Comparison of ENCODE assay signal across 8 cellular contexts in the genomic region with DNA sequence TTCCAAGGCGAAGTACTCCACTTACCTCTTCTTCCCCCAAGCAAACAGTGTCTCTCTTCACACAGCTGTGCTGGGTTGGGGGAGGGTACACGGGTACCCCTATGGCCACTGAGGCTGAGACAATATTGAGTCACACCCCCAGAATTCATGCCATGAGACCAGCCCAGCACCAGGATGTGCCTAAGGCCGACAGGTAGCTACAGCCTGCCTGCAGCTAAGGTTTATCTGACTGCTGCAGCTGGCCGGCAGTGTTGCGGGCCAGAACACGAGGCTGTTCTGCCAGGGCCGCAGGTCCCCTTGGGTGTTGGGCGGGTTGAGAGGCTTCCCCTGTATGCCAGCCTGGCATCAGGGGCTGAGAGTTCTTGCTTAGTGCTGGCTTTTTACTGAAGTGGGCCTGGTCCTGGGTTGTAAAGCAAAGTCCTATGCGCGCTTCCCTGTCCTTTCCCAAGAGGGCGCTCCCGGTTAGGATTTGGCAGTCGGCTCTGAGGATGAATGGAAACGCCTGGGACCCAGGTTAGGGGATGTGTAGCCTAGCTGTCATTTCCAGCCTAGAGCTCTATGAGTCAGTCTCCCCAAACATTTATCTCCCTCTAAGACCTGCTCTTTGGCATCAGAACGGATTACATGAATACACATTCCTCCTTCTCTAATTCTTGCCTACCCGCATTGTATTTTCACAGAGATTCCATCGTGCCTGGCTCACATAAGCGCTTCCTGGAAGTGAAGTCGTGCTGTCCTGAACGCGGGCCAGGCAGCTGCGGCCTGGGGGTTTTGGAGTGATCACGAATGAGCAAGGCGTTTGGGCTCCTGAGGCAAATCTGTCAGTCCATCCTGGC. TPM values are rescaled to one million over a fixed set of nuclear protein-coding genes. Genes with fewer than 3 reads are reported as not detected.
A peak's percentile ranks its signal among the peaks of the same experiment; 100 is the strongest.
DNase-seq lines count a peak whose midpoint lies in the region; ATAC-seq and TF ChIP-seq lines count a peak whose summit lies in the region.

No MANE protein-coding gene starts in this region.

- H3K9me3 ChIP-seq in SK-N-SH (no peaks in the 10 kb centered on the region), body of pancreas (no peaks in the 10 kb centered on the region), skeletal muscle tissue (ENCODE audit: control insufficient read depth in 3 of 3, low read length in 3 of 3) (no peaks in the 10 kb centered on the region)

- H3K27me3 ChIP-seq in SK-N-SH (ENCODE audit: insufficient read depth) (no peaks in the 10 kb centered on the region), body of pancreas (no peaks in the 10 kb centered on the region), skeletal muscle tissue (ENCODE audit: control insufficient read depth in 3 of 3, insufficient read depth in 3 of 3, low read length in 3 of 3) (no peaks in the 10 kb centered on the region)

- no peak for TF ChIP-seq EP300 in SK-N-SH (IDR thresholded peaks at IDR 0.05; ENCODE audit: borderline replicate concordance in 1 of 2, low read depth in 1 of 2, low read length in 1 of 2)

- H3K4me2 ChIP-seq in SK-N-SH: peak overlapping the region; percentile 42

- H3K79me2 ChIP-seq in SK-N-SH (ENCODE audit: insufficient read depth): no peaks in the 10 kb centered on the region

- TF ChIP-seq POLR2A in body of pancreas (IDR thresholded peaks at IDR 0.05): no peak

- DNase-seq in EL: peak; percentile 99
- peak; percentile 11 for DNase-seq in LNCaP clone FGC (ENCODE audit: low read depth)
- peak; percentile 83 for DNase-seq in SK-N-SH
- peak; percentile 38 to 67 (median 52) for DNase-seq in body of pancreas
- peak; percentile 54 for DNase-seq in iPS DF 19.7 (ENCODE audit: low read depth, low spot score)

- TF ChIP-seq CTCF in LNCaP clone FGC (IDR thresholded peaks at IDR 0.05; ENCODE audit: control insufficient read depth, extremely low read depth, insufficient read depth): peak; percentile 79
- TF ChIP-seq CTCF in SK-N-SH (IDR thresholded peaks at IDR 0.05): peak; percentile 85
- peak in 6 of 7 experiments; percentile 21 to 54 (median 28) for TF ChIP-seq CTCF in body of pancreas (IDR thresholded peaks at IDR 0.05)

- no peaks in the 10 kb centered on the region for H4K20me1 ChIP-seq in SK-N-SH (ENCODE audit: insufficient read depth)

- no peak overlapping the region; the same call in 1 of the 2 replicates for H2AFZ ChIP-seq in SK-N-SH (ENCODE audit: low read depth)

- H3K9ac ChIP-seq in SK-N-SH (no peak overlapping the region), skeletal muscle tissue (ENCODE audit: low read depth in 1 of 3, low read length in 3 of 3) (peak overlapping the region in 1 of 3 donors; percentile 62)

- peak overlapping the region in 1 of 2 experiments; percentile 43; a peak in 1 of 4 replicates for H3K27ac ChIP-seq in SK-N-SH (ENCODE audit: low read depth in 2 of 2, low read length in 1 of 2)
- H3K27ac ChIP-seq in body of pancreas: no peak overlapping the region
- peak overlapping the region; percentile 3 for H3K27ac ChIP-seq in skeletal muscle tissue (ENCODE audit: low read depth, low read length)

- no peaks in the 10 kb centered on the region for H3K36me3 ChIP-seq in SK-N-SH (replicated peaks in 1 of 2; ENCODE audit: control insufficient read depth in 1 of 2, insufficient read depth in 2 of 2, low read length in 1 of 2)
- H3K36me3 ChIP-seq in body of pancreas (replicated peaks in 1 of 2; ENCODE audit: insufficient read depth in 1 of 2, low read depth in 2 of 2): no peaks in the 10 kb centered on the region
- H3K36me3 ChIP-seq in skeletal muscle tissue (ENCODE audit: control insufficient read depth in 3 of 3, insufficient read depth in 3 of 3, low read length in 3 of 3): no peaks in the 10 kb centered on the region

- peaks cover 12% of the 10 kb centered on the region for H3F3A ChIP-seq in SK-N-SH (replicated peaks; ENCODE audit: insufficient read depth)

- ATAC-seq in body of pancreas: peak; percentile 40
- no peak for ATAC-seq in HG02870 (IDR thresholded peaks at IDR 0.05; ENCODE audit: unreplicated experiment)
- no peak for ATAC-seq in GM19452 (IDR thresholded peaks at IDR 0.05; ENCODE audit: unreplicated experiment)

- no peaks in the 10 kb centered on the region for H3K9me2 ChIP-seq in SK-N-SH

- POLR2A ChIA-PET in SK-N-SH (lab: Yijun Ruan, JAX): no interaction called here

- H3K4me3 ChIP-seq in LNCaP clone FGC (ENCODE audit: low read depth, low read length) (no peak overlapping the region), SK-N-SH (ENCODE audit: low read depth in 2 of 2, low read length in 1 of 2) (peak overlapping the region in 1 of 2 experiments; percentile 0; a peak in 1 of 4 replicates), body of pancreas (no peak overlapping the region), skeletal muscle tissue (ENCODE audit: low read length in 3 of 3) (no peak overlapping the region)

- WGBS in SK-N-SH (ENCODE audit: low lambda C conversion rate): 38% methylated on average over 20 of the region's 24 CpGs
- WGBS in body of pancreas, 2 donors: 57 to 67% methylated on average over 19 to 24 of the region's 24 CpGs

- CTCF ChIA-PET in SK-N-SH (lab: Yijun Ruan, JAX): interaction anchor here (0.6 to 1.5 kb wide), 5 partner anchors 12 to 81 kb away, joined by 3 to 7 read pairs (median 3); no protein-coding TSS in a partner anchor

- TF ChIP-seq RAD21 in SK-N-SH (IDR thresholded peaks at IDR 0.05; ENCODE audit: low read length): peak; percentile 88

- H3K4me1 ChIP-seq in SK-N-SH (ENCODE audit: control insufficient read depth in 1 of 2, insufficient read depth in 2 of 2, low read depth in 1 of 2, low read length in 1 of 2): peaks cover 0 to 3% of the 10 kb centered on the region in 2 experiments; a peak in 1 of 4 replicates
- H3K4me1 ChIP-seq in body of pancreas: no peaks in the 10 kb centered on the region
- H3K4me1 ChIP-seq in skeletal muscle tissue (ENCODE audit: control insufficient read depth in 3 of 3, insufficient read depth in 3 of 3, low read length in 3 of 3): peaks cover 5 to 10% (median 8%) of the 10 kb centered on the region in 3 donors

- intact Hi-C loops in body of pancreas (cut with DNase I): no loop called here

TF ChIP-seq in SK-N-SH, 30 proteins besides CTCF, POLR2A, EP300 and RAD21:
- TF ChIP-seq GATA2 (CRISPR knock-in tag; IDR thresholded peaks at IDR 0.05) (no peak), SMC3 (IDR thresholded peaks at IDR 0.05; ENCODE audit: low read depth, low read length) (peak; percentile 56; the same call in 1 of the 2 replicates), RFX5 (IDR thresholded peaks at IDR 0.05; ENCODE audit: low read length) (no peak), TCF12 (IDR thresholded peaks at IDR 0.05) (0 out of 2 replicates have a peak, but pooled peaks have one; percentile 9)
- TF ChIP-seq, protein P1, sequence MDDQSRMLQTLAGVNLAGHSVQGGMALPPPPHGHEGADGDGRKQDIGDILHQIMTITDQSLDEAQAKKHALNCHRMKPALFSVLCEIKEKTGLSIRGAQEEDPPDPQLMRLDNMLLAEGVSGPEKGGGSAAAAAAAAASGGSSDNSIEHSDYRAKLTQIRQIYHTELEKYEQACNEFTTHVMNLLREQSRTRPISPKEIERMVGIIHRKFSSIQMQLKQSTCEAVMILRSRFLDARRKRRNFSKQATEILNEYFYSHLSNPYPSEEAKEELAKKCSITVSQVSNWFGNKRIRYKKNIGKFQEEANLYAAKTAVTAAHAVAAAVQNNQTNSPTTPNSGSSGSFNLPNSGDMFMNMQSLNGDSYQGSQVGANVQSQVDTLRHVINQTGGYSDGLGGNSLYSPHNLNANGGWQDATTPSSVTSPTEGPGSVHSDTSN (IDR thresholded peaks at IDR 0.05): peak; percentile 28; the same call in 1 of the 2 replicates

RNA-seq across cellular contexts. Expression of a gene that starts 7.1 kb away (rescaled TPM):
- polyA plus RNA-seq in SK-N-SH (2012; rRNA removed): 6.6 and 7.5 TPM in 2 replicates
- polyA plus RNA-seq in SK-N-SH (2012; cell fraction: cytosol; rRNA removed): 6.2 and 6.9 TPM in 2 replicates
- polyA plus RNA-seq in SK-N-SH (2012; cell fraction: nucleus; rRNA removed): 4.0 and 4.2 TPM in 2 replicates
- total RNA-seq in body of pancreas (1 to 10 TPM; 3.6 to 8.6 TPM), skeletal muscle tissue (8.9 TPM)

RNA-seq across cellular contexts. Expression of a gene that starts 46.5 kb away (rescaled TPM):
- 1.7 and 2.1 TPM in 2 replicates for polyA plus RNA-seq in SK-N-SH (2012; rRNA removed)
- 1.0 and 1.2 TPM in 2 replicates for polyA plus RNA-seq in SK-N-SH (2012; cell fraction: cytosol; rRNA removed)
- 6.8 and 7.7 TPM in 2 replicates for polyA plus RNA-seq in SK-N-SH (2012; cell fraction: nucleus; rRNA removed)
- 1 to 10 TPM; 5.2 to 8.6 TPM for total RNA-seq in body of pancreas
- 21.9 TPM for total RNA-seq in skeletal muscle tissue

Comparison
In these comparisons a context has a peak if more than half of its experiments do, and no peak if none do; other contexts are left out.
1. DNase-seq: peak in every context shown above with its lines; median percentile 99 in EL; 83 in SK-N-SH; 54 in iPS DF 19.7; 52 in body of pancreas; 11 in LNCaP clone FGC.
2. CTCF ChIP-seq: peak in every context shown above with its lines; median percentile 85 in SK-N-SH; 79 in LNCaP clone FGC; 28 in body of pancreas.